In the genomic region with DNA sequence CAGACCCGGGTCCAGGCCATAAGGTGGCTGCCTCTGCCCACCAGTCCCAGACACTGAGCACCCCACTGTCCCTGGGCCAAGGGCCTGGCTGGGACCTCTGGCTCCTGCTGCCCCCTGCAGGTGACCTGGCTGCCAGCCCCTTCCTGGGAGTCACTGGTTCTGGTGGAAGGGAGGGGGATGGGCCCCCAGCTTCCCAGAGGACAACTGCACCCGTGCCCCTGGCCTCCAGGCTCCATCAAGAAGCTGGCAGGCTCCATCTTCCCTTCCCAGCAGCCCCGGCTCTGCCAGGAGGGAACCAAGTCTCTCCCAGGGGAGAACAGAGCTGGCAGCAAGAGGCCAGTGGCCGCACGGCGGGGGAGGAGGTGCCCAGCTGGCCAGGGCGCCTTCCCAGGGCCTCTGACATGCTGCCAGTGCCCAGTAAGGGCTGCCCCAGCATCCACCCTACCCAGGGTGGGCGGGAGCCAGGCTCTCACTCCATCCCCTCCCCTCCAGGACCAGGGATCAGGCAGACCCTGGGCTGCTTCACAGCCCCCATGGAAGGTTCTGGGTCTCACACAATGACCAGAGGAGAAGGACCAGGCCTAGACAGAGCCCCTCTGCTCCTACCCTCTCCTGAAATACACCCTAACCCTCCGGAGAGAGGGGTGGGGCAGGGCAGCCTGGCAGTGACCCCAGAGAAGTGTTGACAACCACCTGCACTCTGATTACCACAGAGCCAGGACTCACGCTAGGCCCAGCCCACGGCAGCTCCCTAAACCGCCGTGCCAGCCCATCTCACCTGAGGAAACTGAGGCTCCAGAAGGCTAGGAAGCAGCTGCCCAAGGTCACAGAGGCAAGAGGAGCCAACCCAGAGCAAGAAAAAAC, we compare ENCODE assay signal across 8 cellular contexts. TPM values are rescaled to one million over a fixed set of nuclear protein-coding genes. Genes with fewer than 3 reads are reported as not detected.
A peak's percentile ranks its signal among the peaks of the same experiment; 100 is the strongest.
DNase-seq lines count a peak whose midpoint lies in the region; ATAC-seq and TF ChIP-seq lines count a peak whose summit lies in the region.

No MANE protein-coding gene starts in this region.

- H3K27me3 ChIP-seq in ACC112 (ENCODE audit: insufficient read depth, low read length): no peaks in the 10 kb centered on the region
- no peaks in the 10 kb centered on the region for H3K27me3 ChIP-seq in brain microvascular endothelial cell (replicated peaks)
- H3K27me3 ChIP-seq in layer of hippocampus (ENCODE audit: control insufficient read depth, insufficient read depth, low read length): no peaks in the 10 kb centered on the region
- no peaks in the 10 kb centered on the region for H3K27me3 ChIP-seq in tibial nerve

- no peak overlapping the region for H3K27ac Mint-ChIP-seq in mesothelial cell of epicardium

- H3K36me3 Mint-ChIP-seq in mesothelial cell of epicardium: no peaks in the 10 kb centered on the region

- no peak overlapping the region for H3K4me3 Mint-ChIP-seq in mesothelial cell of epicardium

- H2AFZ ChIP-seq in ACC112 (ENCODE audit: low read length, unreplicated experiment): no peak overlapping the region

- H3K4me1 ChIP-seq in ACC112 (ENCODE audit: control insufficient read depth, insufficient read depth, low read length, unreplicated experiment) (peaks cover 47% of the 10 kb centered on the region), tibial nerve (peaks cover 0 to 58% (median 48%) of the 10 kb centered on the region in 4 donors)

- TF ChIP-seq EP300 in tibial nerve (IDR thresholded peaks at IDR 0.05): no peak

- H3K27me3 Mint-ChIP-seq in mesothelial cell of epicardium (ENCODE audit: low read depth): no peaks in the 10 kb centered on the region

- no peaks in the 10 kb centered on the region for H3K9me3 Mint-ChIP-seq in mesothelial cell of epicardium

- H3K9me3 ChIP-seq in tibial nerve: no peaks in the 10 kb centered on the region

- no peak for TF ChIP-seq POLR2A in tibial nerve (IDR thresholded peaks at IDR 0.05)

- TF ChIP-seq CTCF in brain microvascular endothelial cell (IDR thresholded peaks at IDR 0.05; ENCODE audit: low read depth, low read length, missing control alignments) (peak; percentile 65), tibial nerve (IDR thresholded peaks at IDR 0.05) (peak in 3 of 5 experiments; percentile 26 to 40 (median 34)), mesothelial cell of epicardium (IDR thresholded peaks at IDR 0.05; ENCODE audit: unreplicated experiment) (no peak)

- peaks cover 32% of the 10 kb centered on the region for H3K4me1 Mint-ChIP-seq in mesothelial cell of epicardium

- 46 to 47% methylated on average over 7 to 12 of the region's 13 CpGs for WGBS in tibial nerve, 2 donors

- DNase-seq in HEK293T (ENCODE audit: extremely low spot score) (peak; percentile 50), brain microvascular endothelial cell (no peak), tibial nerve (ENCODE audit: low spot score in 2 of 2) (no peak), mesothelial cell of epicardium (ENCODE audit: low spot score in 2 of 2, unreplicated experiment in 2 of 2) (no peak), RKO (ENCODE audit: low spot score) (no peak)

- H3K36me3 ChIP-seq in ACC112 (ENCODE audit: insufficient read depth, low read length): 0 out of 2 replicates have a peak, but pooled peaks cover 4% of the 10 kb centered on the region
- peaks cover 6% of the 10 kb centered on the region for H3K36me3 ChIP-seq in brain microvascular endothelial cell (replicated peaks)
- peaks cover 0 to 19% (median 0%) of the 10 kb centered on the region in 3 donors for H3K36me3 ChIP-seq in tibial nerve

- CTCF ChIA-PET in HEK293T (lab: Yijun Ruan, JAX): interaction anchor here (0.6 to 0.7 kb wide), 2 partner anchors 36 to 485 kb away, joined by 3 read pairs; no protein-coding TSS in a partner anchor

- H3K27ac ChIP-seq in ACC112 (ENCODE audit: low read depth, low read length) (no peak overlapping the region), brain microvascular endothelial cell (no peak overlapping the region), layer of hippocampus (ENCODE audit: low read depth, low read length) (peak overlapping the region; percentile 32), tibial nerve (peak overlapping the region in 3 of 4 donors; percentile 21 to 84 (median 80))

- H3K79me2 ChIP-seq in ACC112 (ENCODE audit: control insufficient read depth, insufficient read depth, low read length, unreplicated experiment): peaks cover 83% of the 10 kb centered on the region

- POLR2A ChIA-PET in HEK293T (lab: Yijun Ruan, JAX): no interaction called here

- in situ Hi-C loops in brain microvascular endothelial cell (cut with HindIII; ENCODE audit: low pct_ligation_motif_present, low sequenced_read_pairs): no loop called here

- no peak for ATAC-seq in HG03095 (IDR thresholded peaks at IDR 0.05; ENCODE audit: unreplicated experiment)

- peak overlapping the region; percentile 32; the same call in 1 of the 2 replicates for H3K4me3 ChIP-seq in ACC112 (ENCODE audit: low read depth, low read length)
- no peak overlapping the region for H3K4me3 ChIP-seq in brain microvascular endothelial cell (ENCODE audit: low read depth, low read length)
- H3K4me3 ChIP-seq in tibial nerve: peak overlapping the region in 1 of 4 donors; percentile 14

TF ChIP-seq in HEK293T, 16 proteins besides CTCF, POLR2A, EP300 and RAD21:
- TF ChIP-seq HDGF (IDR thresholded peaks at IDR 0.05; ENCODE audit: borderline replicate concordance) (0 out of 2 replicates have a peak, but pooled peaks have one; percentile 13), ARNT (IDR thresholded peaks at IDR 0.05) (no peak)

RNA-seq across cellular contexts. Expression of a gene that starts 3.6 kb away (rescaled TPM):
- total RNA-seq in tibial nerve (100 to 1,000 TPM in 1 of 4 donors, 10 to 100 TPM in 3; 45.4 to 118 (median 56.1) TPM), mesothelial cell of epicardium (46.6 to 49.9 TPM (median 46.9 TPM) in 3 replicates)

RNA-seq across cellular contexts. Expression of a gene that starts 41.5 kb away (rescaled TPM):
- total RNA-seq in tibial nerve: under 1 TPM in 1 of 4 donors, not detected in 3; 0.30 TPM
- 0.47 to 0.62 TPM (median 0.58 TPM) in 3 replicates for total RNA-seq in mesothelial cell of epicardium

Comparison
In these comparisons a context has a peak if more than half of its experiments do, and no peak if none do; other contexts are left out.
1. H3K27ac ChIP-seq: peak in layer of hippocampus (single experiment) and tibial nerve (3 of 4); none in ACC112 (single experiment) and brain microvascular endothelial cell (single experiment).